ENCODE assay signal across 1 cellular context in genomic region chr17:61699032-61699431, GRCh38.
TF ChIP-seq lines count a peak whose summit lies in the region.

No MANE protein-coding gene starts in this region.

TF ChIP-seq in HEK293T, 16 proteins besides CTCF, POLR2A, EP300 and RAD21 (continued from another document):
- no peak for TF ChIP-seq PKNOX1 (IDR thresholded peaks at IDR 0.05)
- TF ChIP-seq HDGF (IDR thresholded peaks at IDR 0.05; ENCODE audit: borderline replicate concordance) = no peak
- no peak for TF ChIP-seq L3MBTL2 (conservative IDR thresholded peaks at IDR 0.05)
- TF ChIP-seq ELF4 (IDR thresholded peaks at IDR 0.05) = no peak
- no peak for TF ChIP-seq ZNF384 (IDR thresholded peaks at IDR 0.05)
- no peak for TF ChIP-seq CTBP1 (IDR thresholded peaks at IDR 0.05; ENCODE audit: borderline replicate concordance)
- no peak for TF ChIP-seq FOXA1 (IDR thresholded peaks at IDR 0.05)
- no peak for TF ChIP-seq NFRKB (IDR thresholded peaks at IDR 0.05)
- no peak for TF ChIP-seq LEF1 (IDR thresholded peaks at IDR 0.05; ENCODE audit: borderline replicate concordance)
- no peak for TF ChIP-seq TARDBP (IDR thresholded peaks at IDR 0.05)
- no peak for TF ChIP-seq SP1 (IDR thresholded peaks at IDR 0.05)
TF ChIP-seq in HEK293T: peak in this region for 0.
